Comparison of ENCODE assay signal across 9 cellular contexts in genomic region chr16:77789085-77789611, GRCh38. TPM values are rescaled to one million over a fixed set of nuclear protein-coding genes. Genes with fewer than 3 reads are reported as not detected.
DNase-seq lines count a peak whose midpoint lies in the region; ATAC-seq and TF ChIP-seq lines count a peak whose summit lies in the region.
"Had no signal": no experiment of that assay in that cellular context is flagged by ENCODE, and none has a peak within 500 bp of the region (broad histone marks: within the 10 kb centered on the region; RNA-seq: fewer than 3 reads in every experiment).

No MANE protein-coding gene starts in this region.

- POLR2A ChIA-PET in AG04450 (lab: Yijun Ruan, JAX), result interaction anchor here (0.6 to 1.5 kb wide), 4 partner anchors 9 to 88 kb away, joined by 3 to 6 read pairs (median 4); partner anchors contain the start of gene NUDT7
- POLR2A ChIA-PET in activated CD4-positive, alpha-beta T cell treated with anti-CD3 and anti-CD28 coated beads, Interleukin-2, amount 10 ng/mL, durations not matched to agents 7 days and 5 days (lab: Charles Lee), result interaction anchor here (0.5 kb wide), 1 partner anchor 67 kb away, joined by 3 read pairs; the partner anchor contains the start of gene NUDT7

- CTCF ChIA-PET in AG04450 (lab: Charles Lee), result interaction anchor here (0.6 to 1.9 kb wide), 5 partner anchors 9 to 213 kb away, joined by 3 to 12 read pairs (median 4); no protein-coding TSS in a partner anchor
- CTCF ChIA-PET in activated CD4-positive, alpha-beta T cell treated with anti-CD3 and anti-CD28 coated beads, Interleukin-2, amount 10 ng/mL, durations not matched to agents 7 days and 5 days (lab: Charles Lee), result interaction anchor here (1.1 kb wide), 2 partner anchors 16 to 92 kb away, joined by 3 read pairs; no protein-coding TSS in a partner anchor

- ATAC-seq in naive B cell (ENCODE audit: low read depth in 2 of 2), result no peak
- no peak for ATAC-seq in GM21526 (IDR thresholded peaks at IDR 0.05; ENCODE audit: low FRiP score, unreplicated experiment)

- H3K27ac ChIP-seq in AG04450 (ENCODE audit: low read depth, low read length) (no peak overlapping the region), HL-60 (replicated peaks) (no peak overlapping the region)
- no peak overlapping the region for H3K27ac ChIP-seq in effector memory CD4-positive, alpha-beta T cell (ENCODE audit: insufficient read depth, low read length, poor library complexity, severe bottlenecking)

- H3K27me3 ChIP-seq in AG04450 (ENCODE audit: control insufficient read depth, insufficient read depth, low read length), result no peaks in the 10 kb centered on the region
- H3K27me3 ChIP-seq in HL-60 (ENCODE audit: insufficient read depth, poor library complexity, severe bottlenecking), result peaks cover 32% of the 10 kb centered on the region
- peaks cover 27% of the 10 kb centered on the region for H3K27me3 ChIP-seq in effector memory CD4-positive, alpha-beta T cell (replicated peaks; ENCODE audit: control insufficient read depth, insufficient read depth, low read length, poor library complexity, severe bottlenecking)

- H3K36me3 Mint-ChIP-seq in naive B cell, result no peaks in the 10 kb centered on the region
- H3K36me3 Mint-ChIP-seq in activated CD4-positive, alpha-beta T cell treated with anti-CD3 and anti-CD28 coated beads, Interleukin-2, amount 10 ng/mL, durations not matched to agents 7 days and 5 days (ENCODE audit: low read depth), result no peaks in the 10 kb centered on the region

- H3K4me1 Mint-ChIP-seq in naive B cell, result peaks cover 7 to 28% (median 17%) of the 10 kb centered on the region in 3 donors
- H3K4me1 Mint-ChIP-seq in activated CD4-positive, alpha-beta T cell treated with anti-CD3 and anti-CD28 coated beads, Interleukin-2, amount 10 ng/mL, durations not matched to agents 7 days and 5 days, result peaks cover 3% of the 10 kb centered on the region

- H3K27me3 Mint-ChIP-seq in naive B cell, result peaks cover 53 to 69% (median 55%) of the 10 kb centered on the region in 3 donors
- H3K27me3 Mint-ChIP-seq in activated CD4-positive, alpha-beta T cell treated with anti-CD3 and anti-CD28 coated beads, Interleukin-2, amount 10 ng/mL, durations not matched to agents 7 days and 5 days, result peaks cover 62% of the 10 kb centered on the region

- H3K4me3 Mint-ChIP-seq in naive B cell, result peak overlapping the region in 7 of 8 donors; percentile 44 to 89 (median 80)
- H3K4me3 Mint-ChIP-seq in activated CD4-positive, alpha-beta T cell treated with anti-CD3 and anti-CD28 coated beads, Interleukin-2, amount 10 ng/mL, durations not matched to agents 7 days and 5 days, result no peak overlapping the region

- H3K4me1 ChIP-seq in effector memory CD4-positive, alpha-beta T cell (ENCODE audit: control insufficient read depth, insufficient read depth, low read length, poor library complexity, severe bottlenecking), result peaks cover 4% of the 10 kb centered on the region

- H3K36me3 ChIP-seq in effector memory CD4-positive, alpha-beta T cell (ENCODE audit: control insufficient read depth, insufficient read depth, low read length), result no peaks in the 10 kb centered on the region

- H3K9me3 Mint-ChIP-seq in naive B cell, result no peaks in the 10 kb centered on the region
- no peaks in the 10 kb centered on the region for H3K9me3 Mint-ChIP-seq in activated CD4-positive, alpha-beta T cell treated with anti-CD3 and anti-CD28 coated beads, Interleukin-2, amount 10 ng/mL, durations not matched to agents 7 days and 5 days

- TF ChIP-seq CTCF in AG04450 (IDR thresholded peaks at IDR 0.05; ENCODE audit: low read depth, low read length) (no peak), HL-60 (IDR thresholded peaks at IDR 0.05; ENCODE audit: insufficient read depth, low read length) (no peak)

- DNase-seq in AG04450 (ENCODE audit: low read depth, low spot score) (no peak), HL-60 (ENCODE audit: low read depth in 1 of 2, low spot score in 1 of 2) (no peak), naive B cell (no peak), GDM1 (lab: John Stamatoyannopoulos, UW) (no peak), HUDEP-2 (lab: John Stamatoyannopoulos, UW; ENCODE audit: unreplicated experiment in 76 of 76) (no peak)
- no peak for DNase-seq in effector memory CD4-positive, alpha-beta T cell
- DNase-seq in activated CD4-positive, alpha-beta T cell treated with anti-CD3 and anti-CD28 coated beads, Interleukin-2, amount 10 ng/mL, durations not matched to agents 7 days and 5 days, result no peak
- DNase-seq: NCI-H774 had no signal

- H3K9me3 ChIP-seq in AG04450 (ENCODE audit: control insufficient read depth, insufficient read depth, low read length), result no peaks in the 10 kb centered on the region; the same call in 1 of the 2 replicates
- H3K9me3 ChIP-seq in effector memory CD4-positive, alpha-beta T cell (ENCODE audit: control insufficient read depth, low read length), result no peaks in the 10 kb centered on the region

- peak overlapping the region; percentile 85 for H3K4me3 ChIP-seq in AG04450 (ENCODE audit: low read depth, low read length)
- H3K4me3 ChIP-seq in HL-60 (replicated peaks; ENCODE audit: insufficient read depth, low read length), result peak overlapping the region; percentile 61
- peak overlapping the region; percentile 35 for H3K4me3 ChIP-seq in effector memory CD4-positive, alpha-beta T cell (ENCODE audit: insufficient read depth, low read depth, low read length, poor library complexity, severe bottlenecking)

- peak overlapping the region in 1 of 6 donors; percentile 91 for H3K27ac Mint-ChIP-seq in naive B cell
- no peak overlapping the region for H3K27ac Mint-ChIP-seq in activated CD4-positive, alpha-beta T cell treated with anti-CD3 and anti-CD28 coated beads, Interleukin-2, amount 10 ng/mL, durations not matched to agents 7 days and 5 days

RNA-seq across cellular contexts. Expression of gene VAT1L, which starts 0.8 kb away (rescaled TPM):
- polyA plus RNA-seq in AG04450 (2011; rRNA removed), result 115 and 128 TPM in 2 replicates
- polyA minus RNA-seq in AG04450 (2011; rRNA and poly(A)+ RNA removed), result 79.3 and 89.3 TPM in 2 replicates
- polyA plus RNA-seq in naive B cell (ENCODE audit: low read depth in 6 of 6), result 1 to 10 TPM in 1 of 6 donors, under 1 TPM in 3, not detected in 2; 0.07 to 4.3 (median 0.16) TPM
- not detected for total RNA-seq in activated CD4-positive, alpha-beta T cell treated with anti-CD3 and anti-CD28 coated beads, Interleukin-2, amount 10 ng/mL, durations not matched to agents 7 days and 5 days

Comparison
In these comparisons a context has a peak if more than half of its experiments do, and no peak if none do; other contexts are left out.
1. H3K4me3 ChIP-seq: peak in every context shown above with its lines; median percentile 85 in AG04450; 61 in HL-60; 35 in effector memory CD4-positive, alpha-beta T cell.
2. RNA of gene VAT1L, which starts 0.8 kb away (polyA plus RNA-seq): 115 to 128 TPM in AG04450; 0.07 to 4.3 TPM in naive B cell; every median in the first group is over 10 times any median in the second.